Comparison of ENCODE assay signal across 1 cellular context in the genomic region with DNA sequence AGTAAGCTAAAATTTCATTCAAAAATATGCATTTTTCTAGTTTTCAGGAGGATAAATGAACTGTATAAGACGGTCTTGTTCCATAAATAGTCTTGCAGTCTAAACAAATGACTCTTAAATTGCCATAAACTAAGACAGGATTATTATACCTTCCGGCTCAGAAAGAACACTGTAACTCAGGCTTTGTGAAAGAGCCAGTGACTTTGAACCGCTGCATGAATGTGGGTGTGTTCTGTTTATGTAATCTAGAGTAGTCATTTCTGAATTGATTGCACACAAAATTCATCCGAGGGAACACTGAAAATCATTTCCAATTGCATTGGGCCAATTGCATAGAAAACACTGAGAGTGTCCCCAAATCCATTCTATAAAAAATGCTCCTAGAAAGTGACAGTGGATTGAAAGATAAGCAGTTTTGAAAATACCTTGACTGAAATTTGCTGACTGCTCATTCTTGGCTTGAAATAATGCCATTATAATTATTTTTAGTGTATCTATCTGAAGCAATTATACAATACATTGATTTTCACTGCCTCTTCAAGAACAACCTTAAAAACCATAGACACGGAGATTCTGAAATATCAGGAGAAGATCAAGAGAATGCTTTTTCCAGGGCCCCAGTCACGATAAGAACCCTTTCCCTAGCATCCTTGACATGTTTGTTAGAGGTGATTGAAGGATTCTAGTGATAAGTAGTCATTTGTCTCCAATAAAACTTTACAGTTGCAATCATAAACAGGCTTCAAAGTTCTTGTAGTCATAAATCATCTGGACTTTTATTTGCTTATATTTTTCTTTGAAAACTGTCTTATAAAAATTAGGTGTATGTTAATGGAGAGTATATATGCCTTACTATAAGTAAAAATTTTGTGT.
TF ChIP-seq lines count a peak whose summit lies in the region.

No MANE protein-coding gene starts in this region.

TF ChIP-seq in SK-N-SH, 30 proteins besides CTCF, POLR2A, EP300 and RAD21 (continued from another document):
- TF ChIP-seq, protein P1, sequence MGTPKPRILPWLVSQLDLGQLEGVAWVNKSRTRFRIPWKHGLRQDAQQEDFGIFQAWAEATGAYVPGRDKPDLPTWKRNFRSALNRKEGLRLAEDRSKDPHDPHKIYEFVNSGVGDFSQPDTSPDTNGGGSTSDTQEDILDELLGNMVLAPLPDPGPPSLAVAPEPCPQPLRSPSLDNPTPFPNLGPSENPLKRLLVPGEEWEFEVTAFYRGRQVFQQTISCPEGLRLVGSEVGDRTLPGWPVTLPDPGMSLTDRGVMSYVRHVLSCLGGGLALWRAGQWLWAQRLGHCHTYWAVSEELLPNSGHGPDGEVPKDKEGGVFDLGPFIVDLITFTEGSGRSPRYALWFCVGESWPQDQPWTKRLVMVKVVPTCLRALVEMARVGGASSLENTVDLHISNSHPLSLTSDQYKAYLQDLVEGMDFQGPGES (IDR thresholded peaks at IDR 0.05; ENCODE audit: low read depth, low read length), result no peak
- TF ChIP-seq, protein P2, sequence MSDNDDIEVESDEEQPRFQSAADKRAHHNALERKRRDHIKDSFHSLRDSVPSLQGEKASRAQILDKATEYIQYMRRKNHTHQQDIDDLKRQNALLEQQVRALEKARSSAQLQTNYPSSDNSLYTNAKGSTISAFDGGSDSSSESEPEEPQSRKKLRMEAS (IDR thresholded peaks at IDR 0.05; ENCODE audit: low read depth), result no peak
- no peak for TF ChIP-seq TEAD4 (IDR thresholded peaks at IDR 0.05; ENCODE audit: borderline replicate concordance, insufficient read depth)
- no peak for TF ChIP-seq POLR2AphosphoS5 (IDR thresholded peaks at IDR 0.05; ENCODE audit: low read depth, low read length)
- no peak for TF ChIP-seq GABPA (IDR thresholded peaks at IDR 0.05; ENCODE audit: low read depth)
- TF ChIP-seq, protein P3, sequence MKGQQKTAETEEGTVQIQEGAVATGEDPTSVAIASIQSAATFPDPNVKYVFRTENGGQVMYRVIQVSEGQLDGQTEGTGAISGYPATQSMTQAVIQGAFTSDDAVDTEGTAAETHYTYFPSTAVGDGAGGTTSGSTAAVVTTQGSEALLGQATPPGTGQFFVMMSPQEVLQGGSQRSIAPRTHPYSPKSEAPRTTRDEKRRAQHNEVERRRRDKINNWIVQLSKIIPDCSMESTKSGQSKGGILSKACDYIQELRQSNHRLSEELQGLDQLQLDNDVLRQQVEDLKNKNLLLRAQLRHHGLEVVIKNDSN (IDR thresholded peaks at IDR 0.05; ENCODE audit: borderline replicate concordance, low read depth), result no peak
- TF ChIP-seq NRF1 (IDR thresholded peaks at IDR 0.05; ENCODE audit: low read depth, low read length), result no peak
- no peak for TF ChIP-seq NFIC (IDR thresholded peaks at IDR 0.05; ENCODE audit: borderline replicate concordance)
